ENCODE assay signal across 8 cellular contexts in the genomic region with DNA sequence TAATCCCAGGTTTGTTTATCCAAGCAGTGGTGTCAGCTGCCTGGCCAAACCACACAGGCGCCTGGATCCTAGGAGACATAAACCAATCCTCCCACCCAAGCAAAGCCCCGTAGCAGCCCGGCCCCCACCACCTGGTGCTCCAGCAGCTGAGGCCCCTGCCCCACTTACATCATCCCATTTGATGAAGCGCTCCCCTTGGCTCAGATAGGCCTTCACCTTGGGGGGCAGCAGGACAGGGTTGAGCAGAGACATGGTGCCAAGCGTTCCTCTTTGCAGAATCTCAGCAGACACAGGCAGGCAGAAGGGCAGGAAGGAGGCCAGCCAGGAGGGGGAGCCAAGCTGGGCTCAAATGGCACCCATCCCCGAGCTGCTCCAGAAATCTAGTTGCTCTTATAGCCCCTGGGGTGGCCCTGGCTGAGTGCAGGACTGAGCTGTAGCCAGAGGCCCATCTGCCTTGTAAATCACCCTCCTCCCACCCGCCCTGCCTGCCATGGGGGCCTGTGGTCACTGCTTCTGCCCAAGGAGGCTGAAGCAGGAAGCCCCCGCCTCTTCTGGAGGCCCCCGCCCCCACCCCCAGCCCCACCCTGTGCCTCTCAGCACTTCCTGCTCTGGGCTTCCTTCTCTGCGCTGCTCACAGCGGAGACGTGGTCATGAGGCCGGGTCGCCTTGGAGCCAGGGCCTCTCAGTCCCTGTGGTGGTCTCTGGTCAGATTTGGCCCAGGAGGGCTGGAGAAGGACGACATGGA. TPM values are rescaled to one million over a fixed set of nuclear protein-coding genes. Genes with fewer than 3 reads are reported as not detected.
A peak's percentile ranks its signal among the peaks of the same experiment; 100 is the strongest.
DNase-seq lines count a peak whose midpoint lies in the region; ATAC-seq and TF ChIP-seq lines count a peak whose summit lies in the region.

A gene with protein sequence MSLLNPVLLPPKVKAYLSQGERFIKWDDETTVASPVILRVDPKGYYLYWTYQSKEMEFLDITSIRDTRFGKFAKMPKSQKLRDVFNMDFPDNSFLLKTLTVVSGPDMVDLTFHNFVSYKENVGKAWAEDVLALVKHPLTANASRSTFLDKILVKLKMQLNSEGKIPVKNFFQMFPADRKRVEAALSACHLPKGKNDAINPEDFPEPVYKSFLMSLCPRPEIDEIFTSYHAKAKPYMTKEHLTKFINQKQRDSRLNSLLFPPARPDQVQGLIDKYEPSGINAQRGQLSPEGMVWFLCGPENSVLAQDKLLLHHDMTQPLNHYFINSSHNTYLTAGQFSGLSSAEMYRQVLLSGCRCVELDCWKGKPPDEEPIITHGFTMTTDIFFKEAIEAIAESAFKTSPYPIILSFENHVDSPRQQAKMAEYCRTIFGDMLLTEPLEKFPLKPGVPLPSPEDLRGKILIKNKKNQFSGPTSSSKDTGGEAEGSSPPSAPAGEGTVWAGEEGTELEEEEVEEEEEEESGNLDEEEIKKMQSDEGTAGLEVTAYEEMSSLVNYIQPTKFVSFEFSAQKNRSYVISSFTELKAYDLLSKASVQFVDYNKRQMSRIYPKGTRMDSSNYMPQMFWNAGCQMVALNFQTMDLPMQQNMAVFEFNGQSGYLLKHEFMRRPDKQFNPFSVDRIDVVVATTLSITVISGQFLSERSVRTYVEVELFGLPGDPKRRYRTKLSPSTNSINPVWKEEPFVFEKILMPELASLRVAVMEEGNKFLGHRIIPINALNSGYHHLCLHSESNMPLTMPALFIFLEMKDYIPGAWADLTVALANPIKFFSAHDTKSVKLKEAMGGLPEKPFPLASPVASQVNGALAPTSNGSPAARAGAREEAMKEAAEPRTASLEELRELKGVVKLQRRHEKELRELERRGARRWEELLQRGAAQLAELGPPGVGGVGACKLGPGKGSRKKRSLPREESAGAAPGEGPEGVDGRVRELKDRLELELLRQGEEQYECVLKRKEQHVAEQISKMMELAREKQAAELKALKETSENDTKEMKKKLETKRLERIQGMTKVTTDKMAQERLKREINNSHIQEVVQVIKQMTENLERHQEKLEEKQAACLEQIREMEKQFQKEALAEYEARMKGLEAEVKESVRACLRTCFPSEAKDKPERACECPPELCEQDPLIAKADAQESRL (minus strand): TSS at position 515 of the 745 bp plus-strand sequence. CDS start 263 bp downstream, at position 252.

- H3K4me1 Mint-ChIP-seq in CD14-positive monocyte, result peaks cover 63% of the 10 kb centered on the region
- peaks cover 45 to 46% of the 10 kb centered on the region in 2 donors for H3K4me1 Mint-ChIP-seq in natural killer cell treated with Interleukin-12 subunit alpha and Interleukin-12 subunit beta and Interleukin-15 and Interleukin-18, amount 100 ng/mL, for 72 hours (ENCODE audit: low read depth in 2 of 2)

- H3K27me3 Mint-ChIP-seq in CD14-positive monocyte (ENCODE audit: low read depth in 3 of 3), result peaks cover 0 to 5% (median 2%) of the 10 kb centered on the region in 3 donors
- no peaks in the 10 kb centered on the region for H3K27me3 Mint-ChIP-seq in natural killer cell treated with Interleukin-12 subunit alpha and Interleukin-12 subunit beta and Interleukin-15 and Interleukin-18, amount 100 ng/mL, for 72 hours

- H3K36me3 Mint-ChIP-seq in CD14-positive monocyte, result peaks cover 23 to 32% of the 10 kb centered on the region in 2 donors
- H3K36me3 Mint-ChIP-seq in natural killer cell treated with Interleukin-12 subunit alpha and Interleukin-12 subunit beta and Interleukin-15 and Interleukin-18, amount 100 ng/mL, for 72 hours, result no peaks in the 10 kb centered on the region

- H3K4me3 ChIP-seq in dorsolateral prefrontal cortex, result peak within 1 kb of the TSS in 46 of 59 donors; percentile 0 to 54 (median 36)
- H3K4me3 ChIP-seq in thymus (ENCODE audit: low read length), result peak within 1 kb of the TSS; percentile 52

- peaks cover 6% of the 10 kb centered on the region for H3K4me1 ChIP-seq in thymus (ENCODE audit: control insufficient read depth, insufficient read depth, low read length)

- peak within 1 kb of the TSS in 24 of 59 donors; percentile 5 to 66 (median 38) for H3K27ac ChIP-seq in dorsolateral prefrontal cortex
- peak within 1 kb of the TSS; percentile 94 for H3K27ac ChIP-seq in thymus (ENCODE audit: low read depth)

- peak; percentile 58 for ATAC-seq in GM19452 (IDR thresholded peaks at IDR 0.05; ENCODE audit: unreplicated experiment)
- ATAC-seq in natural killer cell treated with Interleukin-12 subunit alpha and Interleukin-12 subunit beta and Interleukin-15 and Interleukin-18, amount 100 ng/mL, for 72 hours, result peak; percentile 81 to 85

- peak; percentile 64 for TF ChIP-seq CTCF in CD14-positive monocyte (IDR thresholded peaks at IDR 0.05)
- TF ChIP-seq CTCF in dorsolateral prefrontal cortex (IDR thresholded peaks at IDR 0.05 in 54 of 56, conservative IDR thresholded peaks at IDR 0.05 in 2 of 56; ENCODE audit: low read depth in 1 of 56, partially characterized antibody in 56 of 56), result no peak

- H3K27ac Mint-ChIP-seq in CD14-positive monocyte, result peak within 1 kb of the TSS; percentile 86 to 95 (median 94)
- peak within 1 kb of the TSS; percentile 92 to 96 for H3K27ac Mint-ChIP-seq in natural killer cell treated with Interleukin-12 subunit alpha and Interleukin-12 subunit beta and Interleukin-15 and Interleukin-18, amount 100 ng/mL, for 72 hours

- H3K27me3 ChIP-seq in dorsolateral prefrontal cortex (no peaks in the 10 kb centered on the region), thymus (ENCODE audit: control insufficient read depth, insufficient read depth) (no peaks in the 10 kb centered on the region)

- intact Hi-C loops in CD14-positive monocyte (cut with micrococcal nuclease) (no loop called here), dorsolateral prefrontal cortex (cut with DNase I) (loop anchor here in 1 of 2 donors (2.0 kb wide), 1 partner anchor 27 kb away; no protein-coding TSS in a partner anchor)

- H3K9me3 ChIP-seq in thymus (ENCODE audit: control insufficient read depth), result no peaks in the 10 kb centered on the region

- WGBS in thymus, result 6% methylated on average over 15 of the region's 15 CpGs

- DNase-seq in CD14-positive monocyte (ENCODE audit: low spot score) (peak; percentile 61), Kasumi-1 (lab: John Stamatoyannopoulos, UW) (peak; percentile 70 to 80), dorsolateral prefrontal cortex (peak in 1 of 10 donors; percentile 27), NCI-H748 treated with DMSO at 0.1 percent for 48 hours (lab: John Stamatoyannopoulos, UW) (no peak)
- DNase-seq in activated CD4-positive, alpha-beta T cell treated with anti-CD3 and anti-CD28 coated beads for 1 hour, result peak; percentile 59
- DNase-seq in natural killer cell treated with Interleukin-12 subunit alpha and Interleukin-12 subunit beta and Interleukin-15 and Interleukin-18, amount 100 ng/mL, for 72 hours (ENCODE audit: low spot score), result peak; percentile 72

- peak within 1 kb of the TSS; percentile 94 to 99 for H3K4me3 Mint-ChIP-seq in CD14-positive monocyte
- peak within 1 kb of the TSS; percentile 87 for H3K4me3 Mint-ChIP-seq in natural killer cell treated with Interleukin-12 subunit alpha and Interleukin-12 subunit beta and Interleukin-15 and Interleukin-18, amount 100 ng/mL, for 72 hours

- no peaks in the 10 kb centered on the region for H3K9me3 Mint-ChIP-seq in CD14-positive monocyte
- no peaks in the 10 kb centered on the region for H3K9me3 Mint-ChIP-seq in natural killer cell treated with Interleukin-12 subunit alpha and Interleukin-12 subunit beta and Interleukin-15 and Interleukin-18, amount 100 ng/mL, for 72 hours

- peaks cover 3% of the 10 kb centered on the region for H3K36me3 ChIP-seq in thymus (ENCODE audit: control insufficient read depth, insufficient read depth)

RNA-seq across cellular contexts. Expression of the gene that starts here (rescaled TPM):
- polyA plus RNA-seq in CD14-positive monocyte, result 10 to 100 TPM; 56.5 to 74.5 TPM
- 10 to 100 TPM; 10.2 to 52.4 (median 21.2) TPM for total RNA-seq in dorsolateral prefrontal cortex
- total RNA-seq in natural killer cell treated with Interleukin-12 subunit alpha and Interleukin-12 subunit beta and Interleukin-15 and Interleukin-18, amount 100 ng/mL, for 72 hours, result 100 to 1,000 TPM in 1 of 2 donors, 10 to 100 TPM in 1; 90.5 to 109 TPM
- polyA plus RNA-seq in thymus, result 125 TPM
